Comparison of ENCODE assay signal across 1 cellular context in the genomic region with DNA sequence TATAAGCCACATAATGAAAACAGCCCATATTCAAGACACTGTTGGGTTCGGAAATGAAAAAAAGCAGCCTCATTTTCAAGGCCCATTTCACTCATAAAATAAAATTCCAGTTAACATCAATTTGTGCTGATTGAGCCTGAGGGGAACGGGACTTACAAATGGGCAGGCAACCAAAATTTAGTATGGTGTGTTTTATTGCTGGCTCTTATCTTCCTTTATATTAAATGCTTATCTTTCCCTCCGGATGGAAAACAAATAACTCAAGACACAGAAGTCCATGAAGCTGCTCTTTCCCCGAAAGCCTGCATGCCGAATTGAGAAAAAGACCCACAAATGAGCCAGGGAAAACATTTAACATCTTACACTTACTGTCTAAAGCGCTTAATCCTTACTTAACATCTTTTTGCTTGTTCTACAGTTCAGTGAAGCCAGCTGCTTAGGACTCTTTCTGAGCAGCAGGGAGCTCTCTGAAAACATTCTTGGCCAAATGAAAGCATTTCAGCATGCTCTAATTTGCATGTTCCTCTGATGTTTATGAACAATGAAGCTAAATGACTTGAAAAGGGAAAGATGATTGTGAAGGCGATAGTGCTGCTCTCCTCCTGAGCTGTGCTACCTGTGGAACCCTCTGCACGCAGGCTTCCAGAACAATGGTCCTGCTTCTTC.
TF ChIP-seq lines count a peak whose summit lies in the region.

No MANE protein-coding gene starts in this region.

TF ChIP-seq in GM23338, 12 proteins besides CTCF, POLR2A, EP300 and RAD21 (continued from another document):
- TF ChIP-seq, protein P1, sequence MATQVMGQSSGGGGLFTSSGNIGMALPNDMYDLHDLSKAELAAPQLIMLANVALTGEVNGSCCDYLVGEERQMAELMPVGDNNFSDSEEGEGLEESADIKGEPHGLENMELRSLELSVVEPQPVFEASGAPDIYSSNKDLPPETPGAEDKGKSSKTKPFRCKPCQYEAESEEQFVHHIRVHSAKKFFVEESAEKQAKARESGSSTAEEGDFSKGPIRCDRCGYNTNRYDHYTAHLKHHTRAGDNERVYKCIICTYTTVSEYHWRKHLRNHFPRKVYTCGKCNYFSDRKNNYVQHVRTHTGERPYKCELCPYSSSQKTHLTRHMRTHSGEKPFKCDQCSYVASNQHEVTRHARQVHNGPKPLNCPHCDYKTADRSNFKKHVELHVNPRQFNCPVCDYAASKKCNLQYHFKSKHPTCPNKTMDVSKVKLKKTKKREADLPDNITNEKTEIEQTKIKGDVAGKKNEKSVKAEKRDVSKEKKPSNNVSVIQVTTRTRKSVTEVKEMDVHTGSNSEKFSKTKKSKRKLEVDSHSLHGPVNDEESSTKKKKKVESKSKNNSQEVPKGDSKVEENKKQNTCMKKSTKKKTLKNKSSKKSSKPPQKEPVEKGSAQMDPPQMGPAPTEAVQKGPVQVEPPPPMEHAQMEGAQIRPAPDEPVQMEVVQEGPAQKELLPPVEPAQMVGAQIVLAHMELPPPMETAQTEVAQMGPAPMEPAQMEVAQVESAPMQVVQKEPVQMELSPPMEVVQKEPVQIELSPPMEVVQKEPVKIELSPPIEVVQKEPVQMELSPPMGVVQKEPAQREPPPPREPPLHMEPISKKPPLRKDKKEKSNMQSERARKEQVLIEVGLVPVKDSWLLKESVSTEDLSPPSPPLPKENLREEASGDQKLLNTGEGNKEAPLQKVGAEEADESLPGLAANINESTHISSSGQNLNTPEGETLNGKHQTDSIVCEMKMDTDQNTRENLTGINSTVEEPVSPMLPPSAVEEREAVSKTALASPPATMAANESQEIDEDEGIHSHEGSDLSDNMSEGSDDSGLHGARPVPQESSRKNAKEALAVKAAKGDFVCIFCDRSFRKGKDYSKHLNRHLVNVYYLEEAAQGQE (IDR thresholded peaks at IDR 0.05; ENCODE audit: unreplicated experiment): no peak
